ENCODE assay signal across 14 cellular contexts in the genomic region with DNA sequence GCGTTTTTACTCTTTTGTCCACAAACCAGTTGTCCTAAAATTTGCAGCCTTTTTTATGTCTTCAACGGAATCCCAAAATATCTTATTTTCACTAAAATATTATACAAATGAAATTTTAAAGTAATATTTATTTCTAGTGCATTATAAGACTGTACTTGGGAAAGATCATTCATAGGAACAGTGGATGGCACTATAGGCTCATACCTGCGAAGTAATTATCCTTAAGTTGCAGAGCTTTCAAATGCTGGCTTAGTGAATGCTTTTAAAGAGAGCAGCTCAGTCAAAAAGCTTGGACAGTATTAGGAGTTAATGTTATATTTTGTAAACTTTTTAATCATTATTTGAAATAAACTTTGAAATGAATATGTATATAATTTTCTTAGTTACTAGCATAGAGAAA.
A peak's percentile ranks its signal among the peaks of the same experiment; 100 is the strongest.
DNase-seq lines count a peak whose midpoint lies in the region; ATAC-seq and TF ChIP-seq lines count a peak whose summit lies in the region.
"Had no signal": no experiment of that assay in that cellular context is flagged by ENCODE, and none has a peak within 500 bp of the region (broad histone marks: within the 10 kb centered on the region; RNA-seq: fewer than 3 reads in every experiment).

No MANE protein-coding gene starts in this region.

- H3K27ac ChIP-seq in mammary epithelial cell (ENCODE audit: insufficient read depth, low read depth, low read length): no peak overlapping the region
- H3K27ac ChIP-seq: SJCRH30, tibial nerve had no signal

- no peaks in the 10 kb centered on the region for H4K20me1 ChIP-seq in mammary epithelial cell (ENCODE audit: insufficient read depth, low read length)

- H3K36me3 ChIP-seq in mammary epithelial cell (ENCODE audit: insufficient read depth, low read length): no peaks in the 10 kb centered on the region
- H3K36me3 ChIP-seq: SJCRH30 had no signal

- H3K9ac ChIP-seq in mammary epithelial cell (ENCODE audit: insufficient read depth, low read length): no peak overlapping the region

- CTCF ChIA-PET in MCF 10A (lab: Yijun Ruan, JAX): interaction anchor here (0.5 to 2.4 kb wide), 5 partner anchors 20 to 799 kb away, joined by 3 to 13 read pairs (median 3); no protein-coding TSS in a partner anchor
- CTCF ChIA-PET in mammary epithelial cell (lab: Charles Lee; ENCODE audit: low non-redundant PET): no interaction called here

- no peak overlapping the region for H3K4me3 ChIP-seq in mammary epithelial cell (replicated peaks in 1 of 3; ENCODE audit: insufficient read depth in 1 of 3, low read depth in 2 of 3, low read length in 3 of 3)
- no peak overlapping the region for H3K4me3 ChIP-seq in fibroblast of pulmonary artery (replicated peaks; ENCODE audit: low read depth, low read length)
- H3K4me3 ChIP-seq: SJCRH30, tibial nerve had no signal

- H3K27me3 Mint-ChIP-seq in MCF 10A (ENCODE audit: insufficient read depth, unreplicated experiment): no peaks in the 10 kb centered on the region
- H3K27me3 Mint-ChIP-seq: activated CD4-positive, alpha-beta T cell treated with anti-CD3 and anti-CD28 coated beads, Interleukin-2, amount 10 ng/mL, durations not matched to agents 24 days and 14 days had no signal

- H3K4me2 ChIP-seq in mammary epithelial cell (ENCODE audit: insufficient read depth, low read depth, low read length): no peak overlapping the region

- dilution Hi-C loops in mammary epithelial cell (cut with HindIII; ENCODE audit: low sequenced_read_pairs): loop anchor here (5.0 kb wide), 1 partner anchor 52 kb away; no protein-coding TSS in a partner anchor

- 88% methylated on average over 3 of the region's 3 CpGs for WGBS in mammary epithelial cell (ENCODE audit: low coverage, missing lambda C conversion rate)

- H3K4me1 ChIP-seq in mammary epithelial cell (ENCODE audit: insufficient read depth, low read length): no peaks in the 10 kb centered on the region
- H3K4me1 ChIP-seq: SJCRH30, tibial nerve had no signal

- no peaks in the 10 kb centered on the region for H3K9me3 ChIP-seq in mammary epithelial cell (replicated peaks; ENCODE audit: insufficient read depth, low read length)
- H3K9me3 ChIP-seq: SJCRH30, tibial nerve had no signal

- BruUV-seq in MCF 10A (replicated peaks; lab: Mats Ljungman, UMichigan): no TSS peak
- no TSS peak for BruUV-seq in mammary epithelial cell (replicated peaks; lab: Mats Ljungman, UMichigan)

- H3K36me3 Mint-ChIP-seq in MCF 10A (ENCODE audit: insufficient read depth, unreplicated experiment): peaks cover 10% of the 10 kb centered on the region

- ATAC-seq in GM21737 (IDR thresholded peaks at IDR 0.05; ENCODE audit: unreplicated experiment): no peak

- peak; percentile 15 for TF ChIP-seq CTCF in MCF 10A (IDR thresholded peaks at IDR 0.05; ENCODE audit: unreplicated experiment)
- TF ChIP-seq CTCF in mammary epithelial cell (conservative IDR thresholded peaks at IDR 0.05 in 1 of 2, IDR thresholded peaks at IDR 0.05 in 1 of 2; ENCODE audit: extremely low read depth in 1 of 2, insufficient read depth in 1 of 2, low read depth in 1 of 2, low read length in 2 of 2): peak in 1 of 2 donors; percentile 44
- peak; percentile 6 for TF ChIP-seq CTCF in fibroblast of pulmonary artery (IDR thresholded peaks at IDR 0.05; ENCODE audit: low read length, missing control alignments)

- H3K4me1 Mint-ChIP-seq in MCF 10A (ENCODE audit: insufficient read depth, unreplicated experiment): no peaks in the 10 kb centered on the region
- H3K4me1 Mint-ChIP-seq: activated CD4-positive, alpha-beta T cell treated with anti-CD3 and anti-CD28 coated beads, Interleukin-2, amount 10 ng/mL, durations not matched to agents 24 days and 14 days had no signal

- no peak overlapping the region for H2AFZ ChIP-seq in mammary epithelial cell (ENCODE audit: low read depth, low read length)

- in situ Hi-C loops in mammary epithelial cell (cut with MboI; ENCODE audit: low sequenced_read_pairs in 2 of 2): no loop called here

- POLR2A ChIA-PET in MCF 10A (lab: Yijun Ruan, JAX): interaction anchor here (0.6 to 1.4 kb wide), 3 partner anchors 764 to 806 kb away, joined by 3 to 6 read pairs (median 4); a partner anchor contains a TSS

- intact Hi-C loops in MCF 10A (cut with micrococcal nuclease) (loop anchor here (1.0 kb wide), 1 partner anchor 800 kb away; no protein-coding TSS in a partner anchor), mammary epithelial cell (cut with micrococcal nuclease) (loop anchor here (1.0 kb wide), 1 partner anchor 800 kb away; no protein-coding TSS in a partner anchor)

- no peaks in the 10 kb centered on the region for H3K27me3 ChIP-seq in mammary epithelial cell (ENCODE audit: insufficient read depth, low read length)
- H3K27me3 ChIP-seq: SJCRH30, tibial nerve had no signal

- H3K27ac Mint-ChIP-seq in MCF 10A (ENCODE audit: low read depth, unreplicated experiment): no peak overlapping the region
- H3K27ac Mint-ChIP-seq: activated CD4-positive, alpha-beta T cell treated with anti-CD3 and anti-CD28 coated beads, Interleukin-2, amount 10 ng/mL, durations not matched to agents 24 days and 14 days had no signal

- DNase-seq in MCF 10A (ENCODE audit: unreplicated experiment) (peak; percentile 18), mammary epithelial cell (no peak), SK-N-DZ (ENCODE audit: low spot score) (peak; percentile 11), fibroblast of pulmonary artery (ENCODE audit: low read depth) (peak; percentile 64), superior temporal gyrus (ENCODE audit: extremely low spot score) (peak; percentile 45), NCI-H524 treated with DMSO at 0.1 percent for 48 hours (lab: John Stamatoyannopoulos, UW) (no peak), GOT3 (lab: John Stamatoyannopoulos, UW) (no peak)
- DNase-seq: activated CD4-positive, alpha-beta T cell treated with anti-CD3 and anti-CD28 coated beads, Interleukin-2, amount 10 ng/mL, durations not matched to agents 24 days and 14 days; C1 segment of cervical spinal cord; effector CD8-positive, alpha-beta T cell; nucleus accumbens; SJCRH30 had no signal

- no peak overlapping the region for H3K4me3 Mint-ChIP-seq in MCF 10A (ENCODE audit: unreplicated experiment)
- H3K4me3 Mint-ChIP-seq: activated CD4-positive, alpha-beta T cell treated with anti-CD3 and anti-CD28 coated beads, Interleukin-2, amount 10 ng/mL, durations not matched to agents 24 days and 14 days had no signal

- H3K9me3 Mint-ChIP-seq in MCF 10A (ENCODE audit: unreplicated experiment): no peaks in the 10 kb centered on the region
- H3K9me3 Mint-ChIP-seq: activated CD4-positive, alpha-beta T cell treated with anti-CD3 and anti-CD28 coated beads, Interleukin-2, amount 10 ng/mL, durations not matched to agents 24 days and 14 days had no signal

- H3K79me2 ChIP-seq in mammary epithelial cell (ENCODE audit: insufficient read depth, low read length): no peaks in the 10 kb centered on the region

Comparison
In these comparisons a context has a peak if more than half of its experiments do, and no peak if none do; other contexts are left out.
1. DNase-seq: peak in MCF 10A (single experiment), SK-N-DZ (single experiment), fibroblast of pulmonary artery (single experiment) and superior temporal gyrus (single experiment); none in mammary epithelial cell (single experiment), NCI-H524 treated with DMSO at 0.1 percent for 48 hours (single experiment) and GOT3 (single experiment).